Comparison of ENCODE assay signal across 10 cellular contexts in the genomic region with DNA sequence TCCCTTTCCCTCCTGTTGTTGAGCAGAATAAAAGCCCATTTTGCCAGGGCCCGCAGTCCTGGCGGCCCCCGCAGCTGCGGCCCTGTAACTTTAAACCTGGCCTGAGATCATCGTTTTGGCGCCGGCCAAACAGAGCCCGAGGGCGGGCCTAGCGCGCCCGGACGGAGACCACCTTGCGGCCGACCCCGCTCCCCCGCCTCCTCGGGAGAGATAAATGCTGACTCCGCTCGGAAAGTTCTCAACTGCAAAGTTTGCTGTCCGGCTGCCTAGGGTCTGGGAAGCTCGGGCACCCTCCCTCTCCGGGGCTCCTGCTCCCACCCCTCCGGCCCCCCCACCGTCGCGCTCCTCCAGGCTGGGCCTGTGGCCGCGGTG. TPM values are rescaled to one million over a fixed set of nuclear protein-coding genes. Genes with fewer than 3 reads are reported as not detected.
DNase-seq lines count a peak whose midpoint lies in the region; ATAC-seq and TF ChIP-seq lines count a peak whose summit lies in the region.
"Had no signal": no experiment of that assay in that cellular context is flagged by ENCODE, and none has a peak within 500 bp of the region (broad histone marks: within the 10 kb centered on the region; RNA-seq: fewer than 3 reads in every experiment).

A gene with protein sequence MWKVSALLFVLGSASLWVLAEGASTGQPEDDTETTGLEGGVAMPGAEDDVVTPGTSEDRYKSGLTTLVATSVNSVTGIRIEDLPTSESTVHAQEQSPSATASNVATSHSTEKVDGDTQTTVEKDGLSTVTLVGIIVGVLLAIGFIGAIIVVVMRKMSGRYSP (plus strand): TSS at position 241 of the 372 bp plus-strand sequence. CDS start 202 bp downstream, outside the sequence.

- H3K27ac ChIP-seq in lung (ENCODE audit: low read depth in 1 of 2, low read length in 1 of 2) = peak within 1 kb of the TSS; percentile 67 to 76
- peak within 1 kb of the TSS; percentile 94 for H3K27ac ChIP-seq in suprapubic skin

- H3K4me1 ChIP-seq in lung (ENCODE audit: control insufficient read depth in 2 of 2, insufficient read depth in 2 of 2, low read length in 2 of 2) = peaks cover 0 to 1% of the 10 kb centered on the region in 2 donors
- H3K4me1 ChIP-seq in suprapubic skin = peaks cover 44% of the 10 kb centered on the region

- DNase-seq in NCI-H2171 (lab: John Stamatoyannopoulos, UW) (peak; percentile 31), epithelial cell of proximal tubule (ENCODE audit: low read depth) (no peak), lung (ENCODE audit: low spot score) (no peak), suprapubic skin (ENCODE audit: low spot score in 2 of 2) (peak in 1 of 2 donors; percentile 72), NCI-H128 (lab: John Stamatoyannopoulos, UW; ENCODE audit: unreplicated experiment) (no peak)
- DNase-seq: NCI-H1417, T-helper 2 cell had no signal

- no peak for TF ChIP-seq CTCF in epithelial cell of proximal tubule (conservative IDR thresholded peaks at IDR 0.05; ENCODE audit: low read depth, low read length)
- TF ChIP-seq CTCF in lung (IDR thresholded peaks at IDR 0.05; ENCODE audit: control extremely low read depth, extremely low read depth) = no peak
- no peak for TF ChIP-seq CTCF in suprapubic skin (IDR thresholded peaks at IDR 0.05)

- H3K36me3 ChIP-seq in lung (ENCODE audit: control insufficient read depth in 2 of 2, insufficient read depth in 2 of 2, low read length in 2 of 2) (no peaks in the 10 kb centered on the region), suprapubic skin (no peaks in the 10 kb centered on the region)

- H3K27me3 ChIP-seq in lung (ENCODE audit: control insufficient read depth, insufficient read depth) = no peaks in the 10 kb centered on the region
- H3K27me3 ChIP-seq in suprapubic skin = peaks cover 39% of the 10 kb centered on the region

- WGBS in lung, 2 donors = 2% methylated on average over 29 of the region's 29 CpGs
- 3% methylated on average over 27 of the region's 29 CpGs for WGBS in suprapubic skin

- peak; percentile 13 for ATAC-seq in lung (ENCODE audit: insufficient read depth, low FRiP score)
- ATAC-seq in HG03139 (IDR thresholded peaks at IDR 0.05; ENCODE audit: unreplicated experiment) = no peak
- ATAC-seq in GM21381 (IDR thresholded peaks at IDR 0.05; ENCODE audit: unreplicated experiment) = no peak
- ATAC-seq in SK-N-SH treated with all-trans-retinoic acid at 6 μM for 48 hours = no peak

- peak in 1 of 2 donors; percentile 12 for TF ChIP-seq POLR2A in suprapubic skin (IDR thresholded peaks at IDR 0.05)

- H3K9me3 ChIP-seq in lung (ENCODE audit: control insufficient read depth in 2 of 2, insufficient read depth in 1 of 2, low read length in 1 of 2) (no peaks in the 10 kb centered on the region), suprapubic skin (no peaks in the 10 kb centered on the region)

- H3K4me3 ChIP-seq in epithelial cell of proximal tubule (ENCODE audit: low read depth, low read length) (peak within 1 kb of the TSS; percentile 41), lung (no peak within 1 kb of the TSS), suprapubic skin (peak within 1 kb of the TSS; percentile 56)

- no peak for TF ChIP-seq EP300 in suprapubic skin (IDR thresholded peaks at IDR 0.05)

TF ChIP-seq in SK-N-SH treated with all-trans-retinoic acid at 6 μM for 48 hours, 23 proteins besides CTCF, POLR2A, EP300 and RAD21:
- TF ChIP-seq ZFP30 (CRISPR knock-in tag; IDR thresholded peaks at IDR 0.05) (no peak), ZC3H10 (CRISPR knock-in tag; IDR thresholded peaks at IDR 0.05) (no peak), ARNTL (CRISPR knock-in tag; IDR thresholded peaks at IDR 0.05; ENCODE audit: borderline replicate concordance, low read depth) (no peak), PPARA (CRISPR knock-in tag; IDR thresholded peaks at IDR 0.05; ENCODE audit: borderline replicate concordance) (no peak), ZNF8 (CRISPR knock-in tag; IDR thresholded peaks at IDR 0.05) (no peak), ZNF565 (CRISPR knock-in tag; conservative IDR thresholded peaks at IDR 0.05; ENCODE audit: low read depth) (no peak), ZFP3 (CRISPR knock-in tag; IDR thresholded peaks at IDR 0.05) (no peak), ISL1 (CRISPR knock-in tag; IDR thresholded peaks at IDR 0.05) (no peak), SNAI2 (CRISPR knock-in tag; IDR thresholded peaks at IDR 0.05) (no peak), ESRRG (CRISPR knock-in tag; IDR thresholded peaks at IDR 0.05) (no peak), BACH2 (CRISPR knock-in tag; IDR thresholded peaks at IDR 0.05; ENCODE audit: borderline replicate concordance) (no peak), GLIS3 (CRISPR knock-in tag; IDR thresholded peaks at IDR 0.05) (no peak), ZNF70 (CRISPR knock-in tag; IDR thresholded peaks at IDR 0.05) (no peak)
- TF ChIP-seq, protein P1, sequence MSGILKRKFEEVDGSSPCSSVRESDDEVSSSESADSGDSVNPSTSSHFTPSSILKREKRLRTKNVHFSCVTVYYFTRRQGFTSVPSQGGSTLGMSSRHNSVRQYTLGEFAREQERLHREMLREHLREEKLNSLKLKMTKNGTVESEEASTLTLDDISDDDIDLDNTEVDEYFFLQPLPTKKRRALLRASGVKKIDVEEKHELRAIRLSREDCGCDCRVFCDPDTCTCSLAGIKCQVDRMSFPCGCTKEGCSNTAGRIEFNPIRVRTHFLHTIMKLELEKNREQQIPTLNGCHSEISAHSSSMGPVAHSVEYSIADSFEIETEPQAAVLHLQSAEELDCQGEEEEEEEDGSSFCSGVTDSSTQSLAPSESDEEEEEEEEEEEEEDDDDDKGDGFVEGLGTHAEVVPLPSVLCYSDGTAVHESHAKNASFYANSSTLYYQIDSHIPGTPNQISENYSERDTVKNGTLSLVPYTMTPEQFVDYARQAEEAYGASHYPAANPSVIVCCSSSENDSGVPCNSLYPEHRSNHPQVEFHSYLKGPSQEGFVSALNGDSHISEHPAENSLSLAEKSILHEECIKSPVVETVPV (CRISPR knock-in tag; IDR thresholded peaks at IDR 0.05) = no peak
- TF ChIP-seq, protein P2, sequence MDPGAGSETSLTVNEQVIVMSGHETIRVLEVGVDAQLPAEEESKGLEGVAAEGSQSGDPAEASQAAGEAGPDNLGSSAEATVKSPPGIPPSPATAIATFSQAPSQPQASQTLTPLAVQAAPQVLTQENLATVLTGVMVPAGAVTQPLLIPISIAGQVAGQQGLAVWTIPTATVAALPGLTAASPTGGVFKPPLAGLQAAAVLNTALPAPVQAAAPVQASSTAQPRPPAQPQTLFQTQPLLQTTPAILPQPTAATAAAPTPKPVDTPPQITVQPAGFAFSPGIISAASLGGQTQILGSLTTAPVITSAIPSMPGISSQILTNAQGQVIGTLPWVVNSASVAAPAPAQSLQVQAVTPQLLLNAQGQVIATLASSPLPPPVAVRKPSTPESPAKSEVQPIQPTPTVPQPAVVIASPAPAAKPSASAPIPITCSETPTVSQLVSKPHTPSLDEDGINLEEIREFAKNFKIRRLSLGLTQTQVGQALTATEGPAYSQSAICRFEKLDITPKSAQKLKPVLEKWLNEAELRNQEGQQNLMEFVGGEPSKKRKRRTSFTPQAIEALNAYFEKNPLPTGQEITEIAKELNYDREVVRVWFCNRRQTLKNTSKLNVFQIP (CRISPR knock-in tag; IDR thresholded peaks at IDR 0.05; ENCODE audit: borderline replicate concordance, low read depth) = no peak
- TF ChIP-seq, protein P3, sequence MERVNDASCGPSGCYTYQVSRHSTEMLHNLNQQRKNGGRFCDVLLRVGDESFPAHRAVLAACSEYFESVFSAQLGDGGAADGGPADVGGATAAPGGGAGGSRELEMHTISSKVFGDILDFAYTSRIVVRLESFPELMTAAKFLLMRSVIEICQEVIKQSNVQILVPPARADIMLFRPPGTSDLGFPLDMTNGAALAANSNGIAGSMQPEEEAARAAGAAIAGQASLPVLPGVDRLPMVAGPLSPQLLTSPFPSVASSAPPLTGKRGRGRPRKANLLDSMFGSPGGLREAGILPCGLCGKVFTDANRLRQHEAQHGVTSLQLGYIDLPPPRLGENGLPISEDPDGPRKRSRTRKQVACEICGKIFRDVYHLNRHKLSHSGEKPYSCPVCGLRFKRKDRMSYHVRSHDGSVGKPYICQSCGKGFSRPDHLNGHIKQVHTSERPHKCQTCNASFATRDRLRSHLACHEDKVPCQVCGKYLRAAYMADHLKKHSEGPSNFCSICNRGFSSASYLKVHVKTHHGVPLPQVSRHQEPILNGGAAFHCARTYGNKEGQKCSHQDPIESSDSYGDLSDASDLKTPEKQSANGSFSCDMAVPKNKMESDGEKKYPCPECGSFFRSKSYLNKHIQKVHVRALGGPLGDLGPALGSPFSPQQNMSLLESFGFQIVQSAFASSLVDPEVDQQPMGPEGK (CRISPR knock-in tag; IDR thresholded peaks at IDR 0.05; ENCODE audit: borderline replicate concordance) = no peak
- TF ChIP-seq, protein P4, sequence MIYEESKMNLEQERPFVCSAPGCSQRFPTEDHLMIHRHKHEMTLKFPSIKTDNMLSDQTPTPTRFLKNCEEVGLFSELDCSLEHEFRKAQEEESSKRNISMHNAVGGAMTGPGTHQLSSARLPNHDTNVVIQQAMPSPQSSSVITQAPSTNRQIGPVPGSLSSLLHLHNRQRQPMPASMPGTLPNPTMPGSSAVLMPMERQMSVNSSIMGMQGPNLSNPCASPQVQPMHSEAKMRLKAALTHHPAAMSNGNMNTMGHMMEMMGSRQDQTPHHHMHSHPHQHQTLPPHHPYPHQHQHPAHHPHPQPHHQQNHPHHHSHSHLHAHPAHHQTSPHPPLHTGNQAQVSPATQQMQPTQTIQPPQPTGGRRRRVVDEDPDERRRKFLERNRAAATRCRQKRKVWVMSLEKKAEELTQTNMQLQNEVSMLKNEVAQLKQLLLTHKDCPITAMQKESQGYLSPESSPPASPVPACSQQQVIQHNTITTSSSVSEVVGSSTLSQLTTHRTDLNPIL (CRISPR knock-in tag; IDR thresholded peaks at IDR 0.05; ENCODE audit: low read depth) = no peak
TF ChIP-seq in SK-N-SH treated with all-trans-retinoic acid at 6 μM for 48 hours: peak in this region for 0.

RNA-seq across cellular contexts. Expression of the gene that starts here (rescaled TPM):
- 7.6 TPM in 2 replicates for total RNA-seq in epithelial cell of proximal tubule
- 10 to 100 TPM; 27.9 to 60.4 TPM for total RNA-seq in lung
- 10 to 100 TPM; 10.6 to 71.2 TPM for polyA plus RNA-seq in lung
- 10 to 100 TPM; 21.4 to 46.6 (median 29.1) TPM for total RNA-seq in suprapubic skin
